ENCODE assay signal across 11 cellular contexts in the genomic region with DNA sequence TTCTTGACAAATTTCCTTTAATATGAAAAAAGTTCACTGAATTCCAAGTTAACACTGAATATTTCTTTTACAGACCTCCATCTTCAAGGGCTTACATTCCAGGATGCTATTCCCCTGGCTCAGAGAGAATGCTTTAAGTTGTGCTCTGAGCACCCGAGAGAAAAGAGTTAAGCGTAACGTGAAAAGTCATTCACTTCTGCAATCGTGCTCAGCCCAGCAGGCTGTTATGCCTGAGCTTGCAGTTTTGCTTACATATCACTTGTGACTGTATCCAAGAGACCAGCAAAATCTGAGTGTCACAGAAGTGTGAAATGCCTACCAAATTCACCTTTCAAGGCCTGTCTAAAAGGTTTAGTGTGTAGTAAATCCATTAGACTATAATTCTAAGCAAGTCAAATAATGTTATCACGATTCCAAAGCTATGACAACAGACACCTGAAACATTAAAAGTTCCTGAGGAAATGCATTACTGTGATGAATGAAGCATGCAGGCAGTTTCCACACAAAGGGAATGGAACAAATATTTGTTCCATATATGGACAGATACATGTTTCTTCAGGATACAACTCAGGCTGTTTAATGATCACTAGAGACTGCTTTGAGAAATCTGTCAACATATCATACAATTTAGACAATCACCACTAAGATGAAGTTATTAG. TPM values are rescaled to one million over a fixed set of nuclear protein-coding genes. Genes with fewer than 3 reads are reported as not detected.
DNase-seq lines count a peak whose midpoint lies in the region; ATAC-seq and TF ChIP-seq lines count a peak whose summit lies in the region.
"Had no signal": no experiment of that assay in that cellular context is flagged by ENCODE, and none has a peak within 500 bp of the region (broad histone marks: within the 10 kb centered on the region; RNA-seq: fewer than 3 reads in every experiment).

No MANE protein-coding gene starts in this region.

- H3K4me3 ChIP-seq in ACC112 (ENCODE audit: low read depth, low read length), result peak overlapping the region; percentile 29; the same call in 1 of the 2 replicates
- H3K4me3 ChIP-seq in OCI-LY3 (ENCODE audit: low read length), result no peak overlapping the region

- no peak for TF ChIP-seq CTCF in OCI-LY3 (IDR thresholded peaks at IDR 0.05; ENCODE audit: low read depth, low read length)
- TF ChIP-seq CTCF in endothelial cell (IDR thresholded peaks at IDR 0.05; ENCODE audit: unreplicated experiment), result no peak

- no peaks in the 10 kb centered on the region for H4K20me1 ChIP-seq in OCI-LY3 (ENCODE audit: insufficient read depth, low read length)

- H3K4me1 Mint-ChIP-seq in endothelial cell (ENCODE audit: unreplicated experiment) (peaks cover 42% of the 10 kb centered on the region), naive B cell (peaks cover 37 to 41% (median 37%) of the 10 kb centered on the region in 3 donors)

- H3K27me3 ChIP-seq in ACC112 (ENCODE audit: insufficient read depth, low read length) (no peaks in the 10 kb centered on the region), OCI-LY3 (ENCODE audit: low read depth, low read length) (no peaks in the 10 kb centered on the region)

- H3K27me3 Mint-ChIP-seq in endothelial cell (ENCODE audit: unreplicated experiment) (peaks cover 13% of the 10 kb centered on the region), naive B cell (no peaks in the 10 kb centered on the region)

- H3K79me2 ChIP-seq in ACC112 (ENCODE audit: control insufficient read depth, insufficient read depth, low read length, unreplicated experiment), result peaks cover 98% of the 10 kb centered on the region
- no peaks in the 10 kb centered on the region for H3K79me2 ChIP-seq in OCI-LY3 (ENCODE audit: low read length)

- no peak for DNase-seq in endothelial cell (ENCODE audit: low spot score)
- no peak for DNase-seq in naive B cell
- no peak for DNase-seq in effector CD8-positive, alpha-beta T cell (lab: John Stamatoyannopoulos, UW)
- DNase-seq in NCI-H128 (lab: John Stamatoyannopoulos, UW; ENCODE audit: unreplicated experiment), result no peak
- DNase-seq in NCI-H146 (lab: John Stamatoyannopoulos, UW), result no peak
- DNase-seq: activated naive CD4-positive, alpha-beta T cell treated with anti-CD3 and anti-CD28 coated beads, Interleukin-2, amount 50 U/mL, for 16 hours; DND-41; NCI-H446 treated with DMSO at 0.1 percent for 48 hours had no signal

- H3K9ac ChIP-seq in OCI-LY3 (ENCODE audit: low read length), result no peak overlapping the region

- no peaks in the 10 kb centered on the region for H3K9me3 ChIP-seq in OCI-LY3 (ENCODE audit: insufficient read depth, low read length)

- H3K27ac ChIP-seq in ACC112 (ENCODE audit: low read depth, low read length) (peak overlapping the region; percentile 64), OCI-LY3 (ENCODE audit: low read length) (no peak overlapping the region)

- peaks cover 7% of the 10 kb centered on the region for H3K36me3 Mint-ChIP-seq in endothelial cell (ENCODE audit: low read depth, unreplicated experiment)
- H3K36me3 Mint-ChIP-seq in naive B cell, result peaks cover 5 to 14% of the 10 kb centered on the region in 2 donors

- H3K36me3 ChIP-seq in ACC112 (ENCODE audit: insufficient read depth, low read length) (peaks cover 22% of the 10 kb centered on the region), OCI-LY3 (replicated peaks; ENCODE audit: low read depth, low read length) (no peaks in the 10 kb centered on the region)

- H3K4me3 Mint-ChIP-seq in endothelial cell (ENCODE audit: unreplicated experiment) (peak overlapping the region; percentile 56), naive B cell (peak overlapping the region in 4 of 8 donors; percentile 33 to 71 (median 56))

- H3K4me2 ChIP-seq in OCI-LY3 (ENCODE audit: low read length), result peak overlapping the region; percentile 22; the same call in 1 of the 2 replicates

- H3K27ac Mint-ChIP-seq in endothelial cell (ENCODE audit: unreplicated experiment) (peak overlapping the region; percentile 91), naive B cell (peak overlapping the region in 3 of 6 donors; percentile 13 to 92 (median 78))

- peak; percentile 55 to 60 for ATAC-seq in naive B cell (ENCODE audit: low read depth in 2 of 2)
- ATAC-seq in HG02588 (IDR thresholded peaks at IDR 0.05; ENCODE audit: unreplicated experiment), result no peak

- H3K9me3 Mint-ChIP-seq in endothelial cell (ENCODE audit: unreplicated experiment) (no peaks in the 10 kb centered on the region), naive B cell (no peaks in the 10 kb centered on the region)

- H3K4me1 ChIP-seq in ACC112 (ENCODE audit: control insufficient read depth, insufficient read depth, low read length, unreplicated experiment) (peaks cover 66% of the 10 kb centered on the region), OCI-LY3 (ENCODE audit: low read length) (peaks cover 11% of the 10 kb centered on the region)

- H2AFZ ChIP-seq in ACC112 (ENCODE audit: low read length, unreplicated experiment) (no peak overlapping the region), OCI-LY3 (ENCODE audit: low read depth, low read length) (no peak overlapping the region)

RNA-seq across cellular contexts. Expression of a gene that starts 20.1 kb away (rescaled TPM):
- 504 TPM for total RNA-seq in endothelial cell (ENCODE audit: unreplicated experiment)
- 10 to 100 TPM; 31.4 to 63.1 (median 39.9) TPM for polyA plus RNA-seq in naive B cell (ENCODE audit: low read depth in 6 of 6)
